Comparison of ENCODE assay signal across 8 cellular contexts in genomic region chr20:50728981-50729874, GRCh38. TPM values are rescaled to one million over a fixed set of nuclear protein-coding genes. Genes with fewer than 3 reads are reported as not detected.
A peak's percentile ranks its signal among the peaks of the same experiment; 100 is the strongest.
DNase-seq lines count a peak whose midpoint lies in the region; ATAC-seq and TF ChIP-seq lines count a peak whose summit lies in the region.

No MANE protein-coding gene starts in this region.

- H3K36me3 ChIP-seq in esophagus squamous epithelium = peaks cover 0 to under 1% (median 0%) of the 10 kb centered on the region in 3 donors
- H3K36me3 ChIP-seq in osteoblast (ENCODE audit: insufficient read depth, low read length) = no peaks in the 10 kb centered on the region

- no peaks in the 10 kb centered on the region for H3K27me3 ChIP-seq in esophagus squamous epithelium
- peaks cover 6% of the 10 kb centered on the region for H3K27me3 ChIP-seq in osteoblast (ENCODE audit: insufficient read depth, low read length)

- TF ChIP-seq CTCF in esophagus squamous epithelium (IDR thresholded peaks at IDR 0.05) = no peak
- no peak for TF ChIP-seq CTCF in osteoblast (IDR thresholded peaks at IDR 0.05; ENCODE audit: extremely low read depth, low read depth, low read length)

- intact Hi-C loops in esophagus squamous epithelium (cut with DNase I) = no loop called here

- no peaks in the 10 kb centered on the region for H3K79me2 ChIP-seq in osteoblast (ENCODE audit: insufficient read depth, low read length)

- no peak overlapping the region for H3K4me2 ChIP-seq in osteoblast (ENCODE audit: insufficient read depth, low read length)

- 43% methylated on average over 11 of the region's 11 CpGs for WGBS in esophagus squamous epithelium, 2 donors

- H3K9me3 ChIP-seq in esophagus squamous epithelium (no peaks in the 10 kb centered on the region), osteoblast (ENCODE audit: low read depth, low read length) (no peaks in the 10 kb centered on the region)

- H3K27ac ChIP-seq in esophagus squamous epithelium (peak overlapping the region; percentile 67 to 92 (median 84)), osteoblast (ENCODE audit: low read depth, low read length) (no peak overlapping the region)

- peak; percentile 70 for DNase-seq in Caki2 (ENCODE audit: low read depth)
- DNase-seq in NCI-H510A (lab: John Stamatoyannopoulos, UW) = peak; percentile 34
- no peak for DNase-seq in esophagus squamous epithelium (lab: John Stamatoyannopoulos, UW)
- peak; percentile 65 for DNase-seq in osteoblast (ENCODE audit: insufficient read length, low spot score, missing footprints)
- DNase-seq in DMS 273 treated with DMSO at 0.1 percent for 48 hours (lab: John Stamatoyannopoulos, UW) = no peak
- DNase-seq in DMS114 treated with DMSO at 0.1 percent for 48 hours (lab: John Stamatoyannopoulos, UW; ENCODE audit: unreplicated experiment) = no peak

- H3K4me3 ChIP-seq in esophagus squamous epithelium (peak overlapping the region in 1 of 4 donors; percentile 86), osteoblast (ENCODE audit: insufficient read depth, low read length) (no peak overlapping the region)

- no peak overlapping the region for H2AFZ ChIP-seq in osteoblast (ENCODE audit: low read length)

- no peaks in the 10 kb centered on the region for H4K20me1 ChIP-seq in osteoblast (ENCODE audit: insufficient read depth, low read length)

- peaks cover 20 to 92% (median 47%) of the 10 kb centered on the region in 3 donors for H3K4me1 ChIP-seq in esophagus squamous epithelium
- H3K4me1 ChIP-seq in osteoblast (ENCODE audit: insufficient read depth, low read length) = peaks cover 57% of the 10 kb centered on the region

- in situ Hi-C loops in Caki2 (cut with HindIII; ENCODE audit: low pct_unique_long_range_greater_than_20kb, low sequenced_read_pairs) = no loop called here

- ATAC-seq in HG02852 (IDR thresholded peaks at IDR 0.05; ENCODE audit: unreplicated experiment) = no peak
- no peak for ATAC-seq in GM21619 (IDR thresholded peaks at IDR 0.05; ENCODE audit: unreplicated experiment)

- TF ChIP-seq POLR2A in esophagus squamous epithelium (IDR thresholded peaks at IDR 0.05) = no peak

RNA-seq across cellular contexts. Expression of gene PARD6B, which starts 2.2 kb away (rescaled TPM):
- total RNA-seq in Caki2 (2014; rRNA removed; shearing (Covaris generic); ENCODE audit: low replicate concordance) = 58.6 and 82.5 TPM in 2 replicates
- total RNA-seq in esophagus squamous epithelium (1 to 10 TPM; 4.7 to 6.5 (median 5.3) TPM), osteoblast (0.72 and 0.88 TPM in 2 replicates)

RNA-seq across cellular contexts. Expression of gene RIPOR3, which starts 37.9 kb away (rescaled TPM):
- total RNA-seq in Caki2 (2014; rRNA removed; shearing (Covaris generic); ENCODE audit: low replicate concordance) = 0.38 and 0.47 TPM in 2 replicates
- 1 to 10 TPM; 1.3 to 9.7 (median 3.3) TPM for total RNA-seq in esophagus squamous epithelium
- 1.1 and 2.4 TPM in 2 replicates for total RNA-seq in osteoblast

Comparison
In these comparisons a context has a peak if more than half of its experiments do, and no peak if none do; other contexts are left out.
1. DNase-seq: peak in Caki2 (single experiment), NCI-H510A (single experiment) and osteoblast (single experiment); none in esophagus squamous epithelium (single experiment), DMS 273 treated with DMSO at 0.1 percent for 48 hours (single experiment) and DMS114 treated with DMSO at 0.1 percent for 48 hours (single experiment).